In the genomic region with DNA sequence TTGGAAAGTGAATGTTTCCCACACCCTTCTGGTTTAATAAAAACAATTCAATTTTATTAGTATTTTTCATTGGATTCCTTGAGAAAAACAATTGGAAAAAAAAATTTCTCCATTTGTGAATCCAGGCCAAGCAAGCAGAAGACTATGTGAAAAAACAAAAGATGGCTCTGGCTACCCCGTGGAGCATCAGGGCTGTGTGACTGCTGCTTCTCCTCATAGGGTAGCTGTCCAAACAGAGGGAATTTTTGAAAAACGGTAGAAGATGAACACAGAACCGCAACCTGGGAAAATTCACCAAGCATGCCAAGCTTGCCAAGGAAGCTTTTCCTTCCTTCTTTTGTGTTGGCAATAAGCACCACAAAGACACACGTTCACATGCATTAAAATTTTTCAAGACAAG, we compare ENCODE assay signal across 28 cellular contexts.
"Had no signal": no experiment of that assay in that cellular context is flagged by ENCODE, and none has a peak within 500 bp of the region (broad histone marks: within the 10 kb centered on the region; RNA-seq: fewer than 3 reads in every experiment).

No MANE protein-coding gene starts in this region.

- H3K4me1 ChIP-seq: left lung, lower lobe of right lung, upper lobe of left lung, vagina had no signal

- H3K36me3 ChIP-seq: left lung, lower lobe of right lung, neutrophil, ovary, thoracic aorta, upper lobe of left lung, vagina had no signal

- H3K4me3 Mint-ChIP-seq: activated CD4-positive, alpha-beta memory T cell treated with anti-CD3 and anti-CD28 coated beads, Interleukin-2, amount 10 ng/mL, durations not matched to agents 7 days and 5 days; activated CD4-positive, alpha-beta T cell treated with anti-CD3 and anti-CD28 coated beads, Interleukin-2, amount 10 ng/mL, durations not matched to agents 7 days and 5 days; activated naive CD8-positive, alpha-beta T cell treated with anti-CD3 and anti-CD28 coated beads, Interleukin-2, amount 50 U/mL, for 24 hours; activated T-cell treated with anti-CD3 and anti-CD28 coated beads, Interleukin-2, amount 50 U/mL, for 24 hours; nephron; stimulated activated naive CD8-positive, alpha-beta T cell treated with anti-CD3 and anti-CD28 coated beads, Interleukin-15, Interleukin-2, amounts not matched to agents 100 ng/mL and 50 ng/mL, for 24 hours had no signal

- DNase-seq: activated CD4-positive, alpha-beta memory T cell treated with anti-CD3 and anti-CD28 coated beads, Interleukin-2, amount 10 ng/mL, durations not matched to agents 7 days and 5 days; activated CD4-positive, alpha-beta T cell treated with anti-CD3 and anti-CD28 coated beads for 1 hour; activated CD4-positive, alpha-beta T cell treated with anti-CD3 and anti-CD28 coated beads, Interleukin-2, amount 10 ng/mL, durations not matched to agents 7 days and 5 days; activated CD8-positive, alpha-beta memory T cell treated with anti-CD3 and anti-CD28 coated beads, Interleukin-2, amount 50 U/mL, for 48 hours; activated gamma-delta T cell; activated naive CD4-positive, alpha-beta T cell treated with anti-CD3 and anti-CD28 coated beads, Interleukin-2, amount 50 U/mL, for 16 hours; activated naive CD8-positive, alpha-beta T cell treated with anti-CD3 and anti-CD28 coated beads, Interleukin-2, amount 50 U/mL, for 24 hours; activated T-cell treated with anti-CD3 and anti-CD28 coated beads, Interleukin-2, amount 50 U/mL, for 24 hours; central memory CD4-positive, alpha-beta T cell; head of caudate nucleus; hypothalamus; kidney glomerular epithelial cell; left lung; lower lobe of right lung; mesenchymal stem cell; ovary; stimulated activated CD4-positive, alpha-beta T cell treated with anti-CD3 and anti-CD28 coated beads, Interleukin-12 subunit alpha, Interleukin-12 subunit beta, amount 100 ng/mL, for 4 hours; stimulated activated CD4-positive, alpha-beta T cell treated with anti-CD3 and anti-CD28 coated beads, Interleukin-4, amount 100 ng/mL, for 1 hour; T-helper 2 cell; upper lobe of left lung had no signal

- H3K4me1 Mint-ChIP-seq: activated CD4-positive, alpha-beta memory T cell treated with anti-CD3 and anti-CD28 coated beads, Interleukin-2, amount 10 ng/mL, durations not matched to agents 7 days and 5 days; activated CD4-positive, alpha-beta T cell treated with anti-CD3 and anti-CD28 coated beads, Interleukin-2, amount 10 ng/mL, durations not matched to agents 7 days and 5 days; activated naive CD8-positive, alpha-beta T cell treated with anti-CD3 and anti-CD28 coated beads, Interleukin-2, amount 50 U/mL, for 24 hours; nephron had no signal

- H3K27ac Mint-ChIP-seq: activated CD4-positive, alpha-beta memory T cell treated with anti-CD3 and anti-CD28 coated beads, Interleukin-2, amount 10 ng/mL, durations not matched to agents 7 days and 5 days; activated CD4-positive, alpha-beta T cell treated with anti-CD3 and anti-CD28 coated beads, Interleukin-2, amount 10 ng/mL, durations not matched to agents 7 days and 5 days; activated naive CD8-positive, alpha-beta T cell treated with anti-CD3 and anti-CD28 coated beads, Interleukin-2, amount 50 U/mL, for 24 hours; activated T-cell treated with anti-CD3 and anti-CD28 coated beads, Interleukin-2, amount 50 U/mL, for 24 hours; progenitor cell of endocrine pancreas; stimulated activated naive CD8-positive, alpha-beta T cell treated with anti-CD3 and anti-CD28 coated beads, Interleukin-15, Interleukin-2, amounts not matched to agents 100 ng/mL and 50 ng/mL, for 24 hours had no signal

- H3K4me3 ChIP-seq: left lung, lower lobe of right lung, ovary, skin epidermis, thoracic aorta, upper lobe of left lung, vagina had no signal

- H3K27ac ChIP-seq: left lung, lower lobe of right lung, neutrophil, ovary, skin epidermis, thoracic aorta, upper lobe of left lung, vagina had no signal

- ATAC-seq: activated naive CD8-positive, alpha-beta T cell treated with anti-CD3 and anti-CD28 coated beads, Interleukin-2, amount 50 U/mL, for 24 hours; left lung; lower lobe of right lung; sciatic nerve had no signal

- H3K27me3 Mint-ChIP-seq: activated CD4-positive, alpha-beta memory T cell treated with anti-CD3 and anti-CD28 coated beads, Interleukin-2, amount 10 ng/mL, durations not matched to agents 7 days and 5 days; activated naive CD8-positive, alpha-beta T cell treated with anti-CD3 and anti-CD28 coated beads, Interleukin-2, amount 50 U/mL, for 24 hours had no signal

- H3K9me3 ChIP-seq: left lung, lower lobe of right lung, neutrophil, ovary, thoracic aorta, upper lobe of left lung, vagina had no signal

- H3K27me3 ChIP-seq: left lung, neutrophil, ovary, upper lobe of left lung, vagina had no signal

- H3K9me3 Mint-ChIP-seq: activated CD4-positive, alpha-beta memory T cell treated with anti-CD3 and anti-CD28 coated beads, Interleukin-2, amount 10 ng/mL, durations not matched to agents 7 days and 5 days; activated CD4-positive, alpha-beta T cell treated with anti-CD3 and anti-CD28 coated beads, Interleukin-2, amount 10 ng/mL, durations not matched to agents 7 days and 5 days; activated naive CD8-positive, alpha-beta T cell treated with anti-CD3 and anti-CD28 coated beads, Interleukin-2, amount 50 U/mL, for 24 hours; activated T-cell treated with anti-CD3 and anti-CD28 coated beads, Interleukin-2, amount 50 U/mL, for 24 hours; stimulated activated naive CD8-positive, alpha-beta T cell treated with anti-CD3 and anti-CD28 coated beads, Interleukin-15, Interleukin-2, amounts not matched to agents 100 ng/mL and 50 ng/mL, for 24 hours had no signal
